Comparison of ENCODE assay signal across 9 cellular contexts in the genomic region with DNA sequence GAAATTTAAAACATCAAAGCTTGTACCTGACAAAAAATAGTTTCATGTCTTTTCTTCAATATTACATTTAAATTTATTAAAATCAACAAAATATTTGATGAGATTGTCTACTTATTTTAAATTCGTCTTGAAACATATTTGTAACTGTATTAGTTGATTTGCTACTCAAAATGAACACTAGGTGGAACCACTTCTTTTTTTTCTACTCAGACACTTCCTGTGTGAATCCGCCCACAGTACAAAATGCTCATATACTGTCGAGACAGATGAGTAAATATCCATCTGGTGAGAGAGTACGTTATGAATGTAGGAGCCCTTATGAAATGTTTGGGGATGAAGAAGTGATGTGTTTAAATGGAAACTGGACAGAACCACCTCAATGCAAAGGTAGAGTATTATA. TPM values are rescaled to one million over a fixed set of nuclear protein-coding genes. Genes with fewer than 3 reads are reported as not detected.
DNase-seq lines count a peak whose midpoint lies in the region; ATAC-seq and TF ChIP-seq lines count a peak whose summit lies in the region.
"Not testable (repeated sequence)": the region's sequence is repeated elsewhere in the genome, so short reads cannot be mapped to it uniquely, and the experiment has no call there.
"Had no signal": no experiment of that assay in that cellular context is flagged by ENCODE, and none has a peak within 500 bp of the region (broad histone marks: within the 10 kb centered on the region; RNA-seq: fewer than 3 reads in every experiment).

No MANE protein-coding gene starts in this region.

- not testable (repeated sequence) for H3K36me3 Mint-ChIP-seq in stimulated activated naive B cell treated with anti-CD40 and anti-IgM and Interleukin-4, amounts not matched to agents 10 μg/mL and 1 μg/mL and 100 μg/mL, for 72 hours

- H3K4me1 ChIP-seq in DND-41 (ENCODE audit: insufficient read depth, low read length); mammary epithelial cell (ENCODE audit: insufficient read depth, low read length): not testable (repeated sequence)

- not testable (repeated sequence) for BruUV-seq in mammary epithelial cell (replicated peaks; lab: Mats Ljungman, UMichigan)

- H3K4me3 ChIP-seq in DND-41 (ENCODE audit: low read depth in 1 of 2, low read length in 2 of 2); mammary epithelial cell (replicated peaks in 1 of 3; ENCODE audit: insufficient read depth in 1 of 3, low read depth in 2 of 3, low read length in 3 of 3): not testable (repeated sequence)

- intact Hi-C loops in mammary epithelial cell (cut with micrococcal nuclease): not testable (repeated sequence)

- not testable (repeated sequence) for H3K27me3 ChIP-seq in DND-41 (ENCODE audit: insufficient read depth, low read length, poor library complexity); mammary epithelial cell (ENCODE audit: insufficient read depth, low read length)

- dilution Hi-C loops in mammary epithelial cell (cut with HindIII; ENCODE audit: low sequenced_read_pairs): not testable (repeated sequence)

- not testable (repeated sequence) for H3K27me3 Mint-ChIP-seq in stimulated activated naive B cell treated with anti-CD40 and anti-IgM and Interleukin-4, amounts not matched to agents 10 μg/mL and 1 μg/mL and 100 μg/mL, for 72 hours

- in situ Hi-C loops in mammary epithelial cell (cut with MboI; ENCODE audit: low sequenced_read_pairs in 2 of 2): not testable (repeated sequence)

- not testable (repeated sequence) for H3K36me3 ChIP-seq in DND-41 (ENCODE audit: insufficient read depth, low read length); mammary epithelial cell (ENCODE audit: insufficient read depth, low read length)

- not testable (repeated sequence) for H2AFZ ChIP-seq in DND-41 (ENCODE audit: low read depth, low read length); mammary epithelial cell (ENCODE audit: low read depth, low read length)

- DNase-seq in DND-41; stimulated activated naive B cell treated with anti-CD40 and anti-IgM and Interleukin-4, amounts not matched to agents 10 μg/mL and 1 μg/mL and 100 μg/mL, for 72 hours: not testable (repeated sequence)
- DNase-seq in NCI-H1694 (lab: John Stamatoyannopoulos, UW) (peak; percentile 35), SHP77 treated with DMSO at 0.1 percent for 48 hours (lab: John Stamatoyannopoulos, UW) (peak; percentile 1), mammary epithelial cell (peak; percentile 50), iPS-NIHi11 (ENCODE audit: low spot score) (peak; percentile 1)

- not testable (repeated sequence) for H4K20me1 ChIP-seq in DND-41 (ENCODE audit: insufficient read depth, low read length); mammary epithelial cell (ENCODE audit: insufficient read depth, low read length)

- H3K27ac ChIP-seq in DND-41 (ENCODE audit: low read length); mammary epithelial cell (ENCODE audit: insufficient read depth, low read depth, low read length): not testable (repeated sequence)

- not testable (repeated sequence) for H3K9me3 ChIP-seq in DND-41 (ENCODE audit: insufficient read depth, low read length, severe bottlenecking); mammary epithelial cell (replicated peaks; ENCODE audit: insufficient read depth, low read length)

- not testable (repeated sequence) for H3K9me3 Mint-ChIP-seq in stimulated activated naive B cell treated with anti-CD40 and anti-IgM and Interleukin-4, amounts not matched to agents 10 μg/mL and 1 μg/mL and 100 μg/mL, for 72 hours

- whole genome bisulfite sequencing in mammary epithelial cell (ENCODE audit: low coverage, missing lambda C conversion rate): 5% methylated on average over 4 of the region's 4 CpGs

- ATAC-seq in DND-41 (ENCODE audit: insufficient read depth, low read depth): peak; percentile 68
- peak; percentile 99 for ATAC-seq in GM21360 (IDR thresholded peaks at IDR 0.05; ENCODE audit: unreplicated experiment)
- peak; percentile 74 for ATAC-seq in HG03378 (IDR thresholded peaks at IDR 0.05; ENCODE audit: unreplicated experiment)
- peak; percentile 72 to 83 for ATAC-seq in stimulated activated naive B cell treated with anti-CD40 and anti-IgM and Interleukin-4, amounts not matched to agents 10 μg/mL and 1 μg/mL and 100 μg/mL, for 72 hours (replicated peaks)

- H3K9ac ChIP-seq in DND-41 (ENCODE audit: low read depth, low read length); mammary epithelial cell (ENCODE audit: insufficient read depth, low read length): not testable (repeated sequence)

- not testable (repeated sequence) for H3K4me1 Mint-ChIP-seq in stimulated activated naive B cell treated with anti-CD40 and anti-IgM and Interleukin-4, amounts not matched to agents 10 μg/mL and 1 μg/mL and 100 μg/mL, for 72 hours

- H3K27ac Mint-ChIP-seq in stimulated activated naive B cell treated with anti-CD40 and anti-IgM and Interleukin-4, amounts not matched to agents 10 μg/mL and 1 μg/mL and 100 μg/mL, for 72 hours: not testable (repeated sequence)

- H3K79me2 ChIP-seq in DND-41 (ENCODE audit: insufficient read depth, low read length); mammary epithelial cell (ENCODE audit: insufficient read depth, low read length): not testable (repeated sequence)

- not testable (repeated sequence) for H3K4me2 ChIP-seq in DND-41 (ENCODE audit: insufficient read depth, low read length); mammary epithelial cell (ENCODE audit: insufficient read depth, low read depth, low read length)

- TF ChIP-seq CTCF in DND-41 (IDR thresholded peaks at IDR 0.05; ENCODE audit: borderline replicate concordance, extremely low read depth, low read length, poor library complexity, severe bottlenecking) (peak; percentile 14), mammary epithelial cell (conservative IDR thresholded peaks at IDR 0.05 in 1 of 2, IDR thresholded peaks at IDR 0.05 in 1 of 2; ENCODE audit: extremely low read depth in 1 of 2, insufficient read depth in 1 of 2, low read depth in 1 of 2, low read length in 2 of 2) (peak; percentile 36 to 47)

- not testable (repeated sequence) for H3K4me3 Mint-ChIP-seq in stimulated activated naive B cell treated with anti-CD40 and anti-IgM and Interleukin-4, amounts not matched to agents 10 μg/mL and 1 μg/mL and 100 μg/mL, for 72 hours

- CTCF ChIA-PET in mammary epithelial cell (lab: Charles Lee; ENCODE audit: low non-redundant PET): not testable (repeated sequence)

RNA-seq across cellular contexts. Expression of a gene that starts 8.3 kb away (rescaled TPM):
- not detected for total RNA-seq in mammary epithelial cell
- polyA plus RNA-seq in mammary epithelial cell: not detected
- polyA minus RNA-seq in mammary epithelial cell: not detected

RNA-seq across cellular contexts. Expression of a gene that starts 53.2 kb away (rescaled TPM):
- total RNA-seq in mammary epithelial cell: under 1 TPM in 1 of 2 donors, not detected in 1; 0.19 TPM
- polyA plus RNA-seq in mammary epithelial cell: not detected
- not detected for polyA minus RNA-seq in mammary epithelial cell
- total RNA-seq: suprapubic skin had no signal

RNA-seq across cellular contexts. Expression of a gene that starts 60.0 kb away (rescaled TPM):
- total RNA-seq in mammary epithelial cell: not detected
- polyA plus RNA-seq in mammary epithelial cell: not detected
- polyA minus RNA-seq in mammary epithelial cell: not detected
- total RNA-seq: suprapubic skin had no signal
